ENCODE assay signal across 2 cellular contexts in genomic region chr3:117547956-117548550, GRCh38.
A peak's percentile ranks its signal among the peaks of the same experiment; 100 is the strongest.
TF ChIP-seq lines count a peak whose summit lies in the region.

No MANE protein-coding gene starts in this region.

TF ChIP-seq in A549, 52 proteins besides CTCF, POLR2A, EP300 and RAD21 (continued from another document):
- TF ChIP-seq, protein P1, sequence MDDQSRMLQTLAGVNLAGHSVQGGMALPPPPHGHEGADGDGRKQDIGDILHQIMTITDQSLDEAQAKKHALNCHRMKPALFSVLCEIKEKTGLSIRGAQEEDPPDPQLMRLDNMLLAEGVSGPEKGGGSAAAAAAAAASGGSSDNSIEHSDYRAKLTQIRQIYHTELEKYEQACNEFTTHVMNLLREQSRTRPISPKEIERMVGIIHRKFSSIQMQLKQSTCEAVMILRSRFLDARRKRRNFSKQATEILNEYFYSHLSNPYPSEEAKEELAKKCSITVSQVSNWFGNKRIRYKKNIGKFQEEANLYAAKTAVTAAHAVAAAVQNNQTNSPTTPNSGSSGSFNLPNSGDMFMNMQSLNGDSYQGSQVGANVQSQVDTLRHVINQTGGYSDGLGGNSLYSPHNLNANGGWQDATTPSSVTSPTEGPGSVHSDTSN (IDR thresholded peaks at IDR 0.05) = peak; percentile 61; the same call in 1 of the 2 replicates
- no peak for TF ChIP-seq RFX5 (IDR thresholded peaks at IDR 0.05)
- no peak for TF ChIP-seq KDM5A (IDR thresholded peaks at IDR 0.05)
- peak; percentile 80 to 86; a peak in 4 of 5 replicates for TF ChIP-seq JUN (IDR thresholded peaks at IDR 0.05)
- TF ChIP-seq CEBPB (IDR thresholded peaks at IDR 0.05) = peak; percentile 63 to 90; a peak in 3 of 4 replicates
- TF ChIP-seq ZNF302 (CRISPR knock-in tag; IDR thresholded peaks at IDR 0.05) = no peak
- TF ChIP-seq RARB (CRISPR knock-in tag; IDR thresholded peaks at IDR 0.05) = no peak
- TF ChIP-seq CBX8 (IDR thresholded peaks at IDR 0.05) = no peak
- peak; percentile 99 for TF ChIP-seq MAFK (IDR thresholded peaks at IDR 0.05; ENCODE audit: partially characterized antibody)
- peak; percentile 34; the same call in 1 of the 2 replicates for TF ChIP-seq MYC (IDR thresholded peaks at IDR 0.05; ENCODE audit: borderline replicate concordance, low read length)
- TF ChIP-seq, protein P2, sequence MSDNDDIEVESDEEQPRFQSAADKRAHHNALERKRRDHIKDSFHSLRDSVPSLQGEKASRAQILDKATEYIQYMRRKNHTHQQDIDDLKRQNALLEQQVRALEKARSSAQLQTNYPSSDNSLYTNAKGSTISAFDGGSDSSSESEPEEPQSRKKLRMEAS (IDR thresholded peaks at IDR 0.05) = peak; percentile 81
- TF ChIP-seq SMC3 (IDR thresholded peaks at IDR 0.05) = peak; percentile 31; the same call in 1 of the 3 replicates
- peak; percentile 98 for TF ChIP-seq GATA3 (IDR thresholded peaks at IDR 0.05; ENCODE audit: borderline replicate concordance)
- no peak for TF ChIP-seq RNF2 (IDR thresholded peaks at IDR 0.05; ENCODE audit: borderline replicate concordance, low read depth)
- peak; percentile 49 for TF ChIP-seq FOSL2 (IDR thresholded peaks at IDR 0.05)
- TF ChIP-seq FOSL2 (CRISPR knock-in tag; IDR thresholded peaks at IDR 0.05) = peak; percentile 78
- TF ChIP-seq JUNB (IDR thresholded peaks at IDR 0.05) = peak; percentile 94
- no peak for TF ChIP-seq HDAC2 (IDR thresholded peaks at IDR 0.05)
- TF ChIP-seq, protein P3, sequence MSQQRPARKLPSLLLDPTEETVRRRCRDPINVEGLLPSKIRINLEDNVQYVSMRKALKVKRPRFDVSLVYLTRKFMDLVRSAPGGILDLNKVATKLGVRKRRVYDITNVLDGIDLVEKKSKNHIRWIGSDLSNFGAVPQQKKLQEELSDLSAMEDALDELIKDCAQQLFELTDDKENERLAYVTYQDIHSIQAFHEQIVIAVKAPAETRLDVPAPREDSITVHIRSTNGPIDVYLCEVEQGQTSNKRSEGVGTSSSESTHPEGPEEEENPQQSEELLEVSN (IDR thresholded peaks at IDR 0.05; ENCODE audit: borderline replicate concordance, low read depth) = no peak
- TF ChIP-seq, protein P4, sequence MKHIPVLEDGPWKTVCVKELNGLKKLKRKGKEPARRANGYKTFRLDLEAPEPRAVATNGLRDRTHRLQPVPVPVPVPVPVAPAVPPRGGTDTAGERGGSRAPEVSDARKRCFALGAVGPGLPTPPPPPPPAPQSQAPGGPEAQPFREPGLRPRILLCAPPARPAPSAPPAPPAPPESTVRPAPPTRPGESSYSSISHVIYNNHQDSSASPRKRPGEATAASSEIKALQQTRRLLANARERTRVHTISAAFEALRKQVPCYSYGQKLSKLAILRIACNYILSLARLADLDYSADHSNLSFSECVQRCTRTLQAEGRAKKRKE (CRISPR knock-in tag; IDR thresholded peaks at IDR 0.05; ENCODE audit: low read depth) = no peak
- TF ChIP-seq NFE2L2 (conservative IDR thresholded peaks at IDR 0.05; ENCODE audit: low read length) = no peak
- no peak for TF ChIP-seq CHD2 (IDR thresholded peaks at IDR 0.05; ENCODE audit: low read length, partially characterized antibody)

TF ChIP-seq in HEK293, 187 proteins besides CTCF, POLR2A, EP300 and RAD21 (continued from another document):
- TF ChIP-seq ZBTB20 (tag by site-specific recombination; IDR thresholded peaks at IDR 0.05) = peak; percentile 65; the same call in 1 of the 2 replicates
- TF ChIP-seq ZNF132 (tag by site-specific recombination; IDR thresholded peaks at IDR 0.05; ENCODE audit: borderline replicate concordance) = no peak
- TF ChIP-seq ZNF704 (tag by site-specific recombination; IDR thresholded peaks at IDR 0.05) = no peak
- TF ChIP-seq KLF8 (tag by site-specific recombination; IDR thresholded peaks at IDR 0.05) = peak; percentile 63
- TF ChIP-seq HOXC10 (CRISPR knock-in tag; IDR thresholded peaks at IDR 0.05) = no peak
- no peak for TF ChIP-seq ZNF639 (tag by site-specific recombination; IDR thresholded peaks at IDR 0.05)
- peak; percentile 59; the same call in 1 of the 2 replicates for TF ChIP-seq ZNF843 (tag by site-specific recombination; IDR thresholded peaks at IDR 0.05)
- no peak for TF ChIP-seq GLIS1 (tag by site-specific recombination; IDR thresholded peaks at IDR 0.05)
- TF ChIP-seq, protein P5, sequence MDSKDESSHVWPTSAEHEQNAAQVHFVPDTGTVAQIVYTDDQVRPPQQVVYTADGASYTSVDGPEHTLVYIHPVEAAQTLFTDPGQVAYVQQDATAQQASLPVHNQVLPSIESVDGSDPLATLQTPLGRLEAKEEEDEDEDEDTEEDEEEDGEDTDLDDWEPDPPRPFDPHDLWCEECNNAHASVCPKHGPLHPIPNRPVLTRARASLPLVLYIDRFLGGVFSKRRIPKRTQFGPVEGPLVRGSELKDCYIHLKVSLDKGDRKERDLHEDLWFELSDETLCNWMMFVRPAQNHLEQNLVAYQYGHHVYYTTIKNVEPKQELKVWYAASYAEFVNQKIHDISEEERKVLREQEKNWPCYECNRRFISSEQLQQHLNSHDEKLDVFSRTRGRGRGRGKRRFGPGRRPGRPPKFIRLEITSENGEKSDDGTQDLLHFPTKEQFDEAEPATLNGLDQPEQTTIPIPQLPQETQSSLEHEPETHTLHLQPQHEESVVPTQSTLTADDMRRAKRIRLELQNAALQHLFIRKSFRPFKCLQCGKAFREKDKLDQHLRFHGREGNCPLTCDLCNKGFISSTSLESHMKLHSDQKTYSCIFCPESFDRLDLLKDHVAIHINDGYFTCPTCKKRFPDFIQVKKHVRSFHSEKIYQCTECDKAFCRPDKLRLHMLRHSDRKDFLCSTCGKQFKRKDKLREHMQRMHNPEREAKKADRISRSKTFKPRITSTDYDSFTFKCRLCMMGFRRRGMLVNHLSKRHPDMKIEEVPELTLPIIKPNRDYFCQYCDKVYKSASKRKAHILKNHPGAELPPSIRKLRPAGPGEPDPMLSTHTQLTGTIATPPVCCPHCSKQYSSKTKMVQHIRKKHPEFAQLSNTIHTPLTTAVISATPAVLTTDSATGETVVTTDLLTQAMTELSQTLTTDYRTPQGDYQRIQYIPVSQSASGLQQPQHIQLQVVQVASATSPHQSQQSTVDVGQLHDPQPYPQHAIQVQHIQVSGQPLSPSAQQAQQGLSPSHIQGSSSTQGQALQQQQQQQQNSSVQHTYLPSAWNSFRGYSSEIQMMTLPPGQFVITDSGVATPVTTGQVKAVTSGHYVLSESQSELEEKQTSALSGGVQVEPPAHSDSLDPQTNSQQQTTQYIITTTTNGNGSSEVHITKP (tag by site-specific recombination; IDR thresholded peaks at IDR 0.05) = peak; percentile 80
- TF ChIP-seq ZNF366 (tag by site-specific recombination; conservative IDR thresholded peaks at IDR 0.05) = 0 out of 2 replicates have a peak, but pooled peaks have one; percentile 15
- TF ChIP-seq SETDB1 (IDR thresholded peaks at IDR 0.05; ENCODE audit: insufficient read length, low read length) = no peak
TF ChIP-seq in HEK293: peak in this region for 7.
